8 cellular contexts compared by ENCODE assay signal in genomic region chr1:223740058-223740736, GRCh38. TPM values are rescaled to one million over a fixed set of nuclear protein-coding genes. Genes with fewer than 3 reads are reported as not detected.
DNase-seq lines count a peak whose midpoint lies in the region; ATAC-seq, FAIRE-seq and TF ChIP-seq lines count a peak whose summit lies in the region.
"Not testable (repeated sequence)": the region's sequence is repeated elsewhere in the genome, so short reads cannot be mapped to it uniquely, and the experiment has no call there.

No MANE protein-coding gene starts in this region.

- not testable (repeated sequence) for ATAC-seq in CD4-positive, CD25-positive, alpha-beta regulatory T cell (ENCODE audit: low read depth in 2 of 2); T-cell (replicated peaks in 1 of 4); central memory CD8-positive, alpha-beta T cell (replicated peaks; ENCODE audit: extremely low read depth, poor library complexity, severe bottlenecking); natural killer cell
- ATAC-seq in upper lobe of right lung, result peak; percentile 26

- peaks cover 0 to 37% (median 17%) of the 10 kb centered on the region in 4 donors for H3K4me1 Mint-ChIP-seq in CD4-positive, CD25-positive, alpha-beta regulatory T cell
- peaks cover 4 to 15% (median 7%) of the 10 kb centered on the region in 3 donors for H3K4me1 Mint-ChIP-seq in T-cell
- peaks cover 22% of the 10 kb centered on the region for H3K4me1 Mint-ChIP-seq in central memory CD8-positive, alpha-beta T cell
- H3K4me1 Mint-ChIP-seq in natural killer cell, result peaks cover 0 to 22% of the 10 kb centered on the region in 2 donors

- peaks cover 19% of the 10 kb centered on the region for H3K36me3 Mint-ChIP-seq in CD4-positive, CD25-positive, alpha-beta regulatory T cell
- peaks cover 22% of the 10 kb centered on the region for H3K36me3 Mint-ChIP-seq in T-cell
- peaks cover 34% of the 10 kb centered on the region for H3K36me3 Mint-ChIP-seq in central memory CD8-positive, alpha-beta T cell (ENCODE audit: insufficient read depth)
- H3K36me3 Mint-ChIP-seq in natural killer cell, result not testable (repeated sequence)

- CTCF ChIA-PET in T-cell (lab: Charles Lee), result not testable (repeated sequence)

- not testable (repeated sequence) for H3K4me3 Mint-ChIP-seq in CD4-positive, CD25-positive, alpha-beta regulatory T cell; T-cell; central memory CD8-positive, alpha-beta T cell; natural killer cell

- intact Hi-C loops in esophagus muscularis mucosa (cut with DNase I); natural killer cell (cut with micrococcal nuclease); upper lobe of right lung (cut with DNase I): not testable (repeated sequence)

- H3K9me3 ChIP-seq in CD4-positive, CD25-positive, alpha-beta regulatory T cell (ENCODE audit: control insufficient read depth in 2 of 2, low read length in 2 of 2); esophagus muscularis mucosa; small intestine (ENCODE audit: control insufficient read depth, low read depth); upper lobe of right lung: not testable (repeated sequence)

- H3K27me3 Mint-ChIP-seq in CD4-positive, CD25-positive, alpha-beta regulatory T cell; T-cell; central memory CD8-positive, alpha-beta T cell; natural killer cell (ENCODE audit: low read depth in 2 of 2): not testable (repeated sequence)

- not testable (repeated sequence) for TF ChIP-seq EP300 in esophagus muscularis mucosa (IDR thresholded peaks at IDR 0.05)

- H3K4me3 ChIP-seq in CD4-positive, CD25-positive, alpha-beta regulatory T cell (ENCODE audit: low read depth, low read length); esophagus muscularis mucosa; small intestine (ENCODE audit: low read depth in 1 of 2, low read length in 2 of 2); upper lobe of right lung: not testable (repeated sequence)

- H3K4me1 ChIP-seq in CD4-positive, CD25-positive, alpha-beta regulatory T cell (ENCODE audit: control insufficient read depth, insufficient read depth, low read length, poor library complexity, severe bottlenecking); small intestine (ENCODE audit: control insufficient read depth in 2 of 2, insufficient read depth in 1 of 2, low read depth in 1 of 2, low read length in 1 of 2): not testable (repeated sequence)
- H3K4me1 ChIP-seq in esophagus muscularis mucosa (peaks cover 54 to 71% (median 66%) of the 10 kb centered on the region in 4 donors), upper lobe of right lung (peaks cover 30% of the 10 kb centered on the region)

- not testable (repeated sequence) for TF ChIP-seq POLR2A in esophagus muscularis mucosa (IDR thresholded peaks at IDR 0.05; ENCODE audit: low read depth)

- not testable (repeated sequence) for H3K27me3 ChIP-seq in CD4-positive, CD25-positive, alpha-beta regulatory T cell (ENCODE audit: control insufficient read depth, insufficient read depth, low read length); esophagus muscularis mucosa; small intestine (ENCODE audit: control insufficient read depth in 2 of 2, insufficient read depth in 2 of 2, low read length in 2 of 2); upper lobe of right lung

- FAIRE-seq in small intestine (lab: Jason Lieb, UNC), result not testable (repeated sequence)

- peak overlapping the region in 2 of 3 donors; percentile 42 to 64 for H3K27ac Mint-ChIP-seq in CD4-positive, CD25-positive, alpha-beta regulatory T cell
- H3K27ac Mint-ChIP-seq in T-cell (peak overlapping the region; percentile 31 to 57), natural killer cell (peak overlapping the region; percentile 54 to 61)
- peak overlapping the region; percentile 10 for H3K27ac Mint-ChIP-seq in central memory CD8-positive, alpha-beta T cell (ENCODE audit: low read depth)

- 56% methylated on average over 9 of the region's 9 CpGs for WGBS in esophagus muscularis mucosa
- WGBS in small intestine, 3 donors, result 66 to 75% (median 69%) methylated on average over 9 of the region's 9 CpGs

- not testable (repeated sequence) for H3K27ac ChIP-seq in CD4-positive, CD25-positive, alpha-beta regulatory T cell (ENCODE audit: insufficient read depth, low read length, poor library complexity, severe bottlenecking)
- peak overlapping the region; percentile 70 to 81 (median 73) for H3K27ac ChIP-seq in esophagus muscularis mucosa (replicated peaks in 1 of 4)
- H3K27ac ChIP-seq in small intestine (ENCODE audit: low read depth in 1 of 2, low read length in 1 of 2), result peak overlapping the region; percentile 25 to 96
- H3K27ac ChIP-seq in upper lobe of right lung, result peak overlapping the region; percentile 84

- POLR2A ChIA-PET in T-cell (lab: Charles Lee), result interaction anchor here (0.6 to 1.2 kb wide), 3 partner anchors 23 to 41 kb away, joined by 3 read pairs; no protein-coding TSS in a partner anchor

- TF ChIP-seq CTCF in esophagus muscularis mucosa (IDR thresholded peaks at IDR 0.05); natural killer cell (IDR thresholded peaks at IDR 0.05); upper lobe of right lung (IDR thresholded peaks at IDR 0.05): not testable (repeated sequence)

- peaks cover 36% of the 10 kb centered on the region for H3K36me3 ChIP-seq in CD4-positive, CD25-positive, alpha-beta regulatory T cell (ENCODE audit: control insufficient read depth, insufficient read depth, low read length)
- H3K36me3 ChIP-seq in esophagus muscularis mucosa, result peaks cover 0 to 25% (median 22%) of the 10 kb centered on the region in 4 donors
- H3K36me3 ChIP-seq in small intestine (ENCODE audit: control insufficient read depth in 2 of 2, insufficient read depth in 2 of 2, low read length in 2 of 2), result not testable (repeated sequence)
- H3K36me3 ChIP-seq in upper lobe of right lung, result peaks cover 20% of the 10 kb centered on the region

- not testable (repeated sequence) for H3K9me3 Mint-ChIP-seq in CD4-positive, CD25-positive, alpha-beta regulatory T cell; T-cell; central memory CD8-positive, alpha-beta T cell; natural killer cell

- DNase-seq in CD4-positive, CD25-positive, alpha-beta regulatory T cell; T-cell; central memory CD8-positive, alpha-beta T cell (ENCODE audit: low spot score in 2 of 2); esophagus muscularis mucosa (ENCODE audit: extremely low spot score); natural killer cell; upper lobe of right lung: not testable (repeated sequence)
- DNase-seq in kidney tubule cell (ENCODE audit: low spot score), result peak; percentile 57
- peak; percentile 24 for DNase-seq in small intestine

RNA-seq across cellular contexts. Expression of gene CAPN2, which starts 27.9 kb away (rescaled TPM):
- 278 TPM for total RNA-seq in CD4-positive, CD25-positive, alpha-beta regulatory T cell
- 100 to 1,000 TPM; 132 to 191 (median 150) TPM for polyA plus RNA-seq in CD4-positive, CD25-positive, alpha-beta regulatory T cell
- total RNA-seq in T-cell (100 to 1,000 TPM; 146 to 206 (median 169) TPM), esophagus muscularis mucosa (100 to 1,000 TPM in 3 of 4 donors, 10 to 100 TPM in 1; 91.9 to 231 (median 161) TPM), natural killer cell (100 to 1,000 TPM; 228 to 275 (median 236) TPM), upper lobe of right lung (306 TPM)
- 100 to 1,000 TPM in 1 of 3 donors, 10 to 100 TPM in 2; 47.0 to 115 (median 68.8) TPM for polyA plus RNA-seq in small intestine
